Comparison of ENCODE assay signal across 1 cellular context in genomic region chr11:78684377-78684776, GRCh38.
TF ChIP-seq lines count a peak whose summit lies in the region.

No MANE protein-coding gene starts in this region.

TF ChIP-seq in GM23338, 12 proteins besides CTCF, POLR2A, EP300 and RAD21:
- TF ChIP-seq EZH2 (IDR thresholded peaks at IDR 0.05; ENCODE audit: low read depth, unreplicated experiment) (no peak), ZNF331 (CRISPR knock-in tag; IDR thresholded peaks at IDR 0.05; ENCODE audit: low read depth) (no peak), ZNF462 (CRISPR knock-in tag; IDR thresholded peaks at IDR 0.05) (no peak), POLR2AphosphoS5 (IDR thresholded peaks at IDR 0.05; ENCODE audit: low read depth) (no peak)
- TF ChIP-seq, protein P1, sequence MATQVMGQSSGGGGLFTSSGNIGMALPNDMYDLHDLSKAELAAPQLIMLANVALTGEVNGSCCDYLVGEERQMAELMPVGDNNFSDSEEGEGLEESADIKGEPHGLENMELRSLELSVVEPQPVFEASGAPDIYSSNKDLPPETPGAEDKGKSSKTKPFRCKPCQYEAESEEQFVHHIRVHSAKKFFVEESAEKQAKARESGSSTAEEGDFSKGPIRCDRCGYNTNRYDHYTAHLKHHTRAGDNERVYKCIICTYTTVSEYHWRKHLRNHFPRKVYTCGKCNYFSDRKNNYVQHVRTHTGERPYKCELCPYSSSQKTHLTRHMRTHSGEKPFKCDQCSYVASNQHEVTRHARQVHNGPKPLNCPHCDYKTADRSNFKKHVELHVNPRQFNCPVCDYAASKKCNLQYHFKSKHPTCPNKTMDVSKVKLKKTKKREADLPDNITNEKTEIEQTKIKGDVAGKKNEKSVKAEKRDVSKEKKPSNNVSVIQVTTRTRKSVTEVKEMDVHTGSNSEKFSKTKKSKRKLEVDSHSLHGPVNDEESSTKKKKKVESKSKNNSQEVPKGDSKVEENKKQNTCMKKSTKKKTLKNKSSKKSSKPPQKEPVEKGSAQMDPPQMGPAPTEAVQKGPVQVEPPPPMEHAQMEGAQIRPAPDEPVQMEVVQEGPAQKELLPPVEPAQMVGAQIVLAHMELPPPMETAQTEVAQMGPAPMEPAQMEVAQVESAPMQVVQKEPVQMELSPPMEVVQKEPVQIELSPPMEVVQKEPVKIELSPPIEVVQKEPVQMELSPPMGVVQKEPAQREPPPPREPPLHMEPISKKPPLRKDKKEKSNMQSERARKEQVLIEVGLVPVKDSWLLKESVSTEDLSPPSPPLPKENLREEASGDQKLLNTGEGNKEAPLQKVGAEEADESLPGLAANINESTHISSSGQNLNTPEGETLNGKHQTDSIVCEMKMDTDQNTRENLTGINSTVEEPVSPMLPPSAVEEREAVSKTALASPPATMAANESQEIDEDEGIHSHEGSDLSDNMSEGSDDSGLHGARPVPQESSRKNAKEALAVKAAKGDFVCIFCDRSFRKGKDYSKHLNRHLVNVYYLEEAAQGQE (IDR thresholded peaks at IDR 0.05; ENCODE audit: unreplicated experiment), result peak; percentile 89
